Comparison of ENCODE assay signal across 1 cellular context in genomic region chr2:226131299-226131784, GRCh38.
TF ChIP-seq lines count a peak whose summit lies in the region.

No MANE protein-coding gene starts in this region.

TF ChIP-seq in HCT116, 20 proteins besides CTCF, POLR2A, EP300 and RAD21 (continued from another document):
- TF ChIP-seq POLR2AphosphoS5 (IDR thresholded peaks at IDR 0.05; ENCODE audit: low read depth, low read length) (peak; percentile 56), ATF3 (IDR thresholded peaks at IDR 0.05) (no peak), SRF (IDR thresholded peaks at IDR 0.05; ENCODE audit: low read depth) (0 out of 2 replicates have a peak, but pooled peaks have one; percentile 29), CEBPB (IDR thresholded peaks at IDR 0.05; ENCODE audit: low read depth) (peak; percentile 70; the same call in 1 of the 2 replicates), ZNF274 (IDR thresholded peaks at IDR 0.05; ENCODE audit: low read depth, low read length) (no peak), EZH2 (IDR thresholded peaks at IDR 0.05) (no peak)
